In the genomic region with DNA sequence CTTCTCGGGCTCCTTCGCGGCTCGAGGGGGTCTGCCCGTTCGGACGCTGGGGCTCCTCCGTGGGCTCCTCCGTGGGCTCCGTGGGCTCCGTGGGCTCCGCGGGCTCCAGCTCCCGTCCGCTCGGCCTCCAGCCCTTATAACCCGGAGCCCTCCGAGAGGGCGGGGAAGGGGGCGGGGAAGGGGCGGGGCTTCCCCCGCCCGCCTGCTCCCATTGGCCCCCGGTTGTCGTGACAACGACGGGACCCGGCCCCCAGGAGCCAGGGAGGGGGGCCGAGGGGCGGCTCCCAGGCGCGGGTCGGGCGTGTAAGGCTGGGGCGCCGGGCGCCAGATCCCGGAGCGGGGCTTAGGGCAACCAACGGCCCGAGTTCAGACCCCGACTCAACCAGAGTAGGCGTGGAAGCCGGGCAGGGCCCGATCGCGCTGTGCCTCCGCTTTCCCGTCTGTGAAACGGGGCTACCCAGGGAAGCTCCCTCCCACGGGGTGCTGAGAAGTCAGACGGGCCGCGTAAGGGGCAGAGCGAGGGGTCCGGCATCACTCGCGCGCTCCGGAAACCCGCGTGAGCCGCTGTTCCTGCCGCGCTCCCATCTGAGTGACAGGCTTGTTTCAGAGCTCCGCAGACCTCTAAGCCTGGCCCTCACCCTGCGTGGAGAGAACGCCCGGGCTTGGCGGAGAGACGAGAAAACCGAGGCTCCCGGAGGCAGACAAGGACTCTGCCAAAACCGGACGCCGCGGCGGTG, we compare ENCODE assay signal across 9 cellular contexts. TPM values are rescaled to one million over a fixed set of nuclear protein-coding genes. Genes with fewer than 3 reads are reported as not detected.
DNase-seq lines count a peak whose midpoint lies in the region; ATAC-seq and TF ChIP-seq lines count a peak whose summit lies in the region.
"Had no signal": no experiment of that assay in that cellular context is flagged by ENCODE, and none has a peak within 500 bp of the region (broad histone marks: within the 10 kb centered on the region; RNA-seq: fewer than 3 reads in every experiment).

Gene GFPT2, minus strand, starts transcription at position 111 of the 737 bp plus-strand sequence. CDS start 119 bp downstream, outside the sequence.

- peak; percentile 1 for DNase-seq in DMS153 (lab: John Stamatoyannopoulos, UW)
- no peak for DNase-seq in DMS153 treated with DMSO at 0.1 percent for 48 hours (lab: John Stamatoyannopoulos, UW; ENCODE audit: unreplicated experiment)
- no peak for DNase-seq in Panc1 (ENCODE audit: low read depth, low spot score)
- peak; percentile 67 for DNase-seq in activated T-helper 9 cell treated with anti-CD3 and anti-CD28 coated beads, Interleukin-2, amount 50 U/mL, for 16 hours (ENCODE audit: low read depth)
- DNase-seq in fibroblast of pulmonary artery (ENCODE audit: low read depth) = peak; percentile 80
- DNase-seq in naive thymus-derived CD8-positive, alpha-beta T cell = peak; percentile 63 to 88 (median 73)
- DNase-seq in stimulated activated effector memory CD8-positive, alpha-beta T cell treated with anti-CD3 and anti-CD28 coated beads, Interleukin-12 subunit alpha, Interleukin-12 subunit beta, amount 100 ng/mL, for 72 hours (ENCODE audit: low spot score in 2 of 2) = peak; percentile 70 to 87

- BruUV-seq in Panc1 (replicated peaks; lab: Mats Ljungman, UMichigan) = no TSS peak

- no peaks in the 10 kb centered on the region for H3K9me3 Mint-ChIP-seq in naive thymus-derived CD8-positive, alpha-beta T cell
- no peaks in the 10 kb centered on the region for H3K9me3 Mint-ChIP-seq in stimulated activated effector memory CD8-positive, alpha-beta T cell treated with anti-CD3 and anti-CD28 coated beads, Interleukin-12 subunit alpha, Interleukin-12 subunit beta, amount 100 ng/mL, for 72 hours

- H3K4me3 ChIP-seq in Panc1 (ENCODE audit: low read depth in 2 of 2, low read length in 2 of 2) (peak within 1 kb of the TSS; percentile 59 to 76), fibroblast of pulmonary artery (replicated peaks; ENCODE audit: low read depth, low read length) (peak within 1 kb of the TSS; percentile 76)

- H3K9me3 ChIP-seq in Panc1 (ENCODE audit: control insufficient read depth, insufficient read depth, low read depth, low read length) = no peaks in the 10 kb centered on the region

- in situ Hi-C loops in Panc1 (cut with HindIII; ENCODE audit: low pct_unique_long_range_greater_than_20kb, low sequenced_read_pairs) = no loop called here

- H3K27ac ChIP-seq in Panc1 (ENCODE audit: low read length) = no peak within 1 kb of the TSS
- H3K27ac ChIP-seq: 22Rv1 had no signal

- ATAC-seq in HG03159 (IDR thresholded peaks at IDR 0.05; ENCODE audit: unreplicated experiment) (peak; percentile 78), Panc1 (peak; percentile 93)
- ATAC-seq in naive thymus-derived CD8-positive, alpha-beta T cell = peak; percentile 85 to 87
- peak; percentile 90 for ATAC-seq in stimulated activated effector memory CD8-positive, alpha-beta T cell treated with anti-CD3 and anti-CD28 coated beads, Interleukin-12 subunit alpha, Interleukin-12 subunit beta, amount 100 ng/mL, for 72 hours

- no peaks in the 10 kb centered on the region for H3K36me3 ChIP-seq in Panc1 (ENCODE audit: control insufficient read depth, insufficient read depth, low read length)

- intact Hi-C loops in Panc1 (cut with micrococcal nuclease; ENCODE audit: unreplicated experiment) = no loop called here

- CTCF ChIA-PET in Panc1 (lab: Charles Lee) = interaction anchor here (0.6 kb wide), 1 partner anchor 60 kb away, joined by 4 read pairs; no protein-coding TSS in a partner anchor

- no peaks in the 10 kb centered on the region for H3K36me3 Mint-ChIP-seq in naive thymus-derived CD8-positive, alpha-beta T cell
- H3K36me3 Mint-ChIP-seq in stimulated activated effector memory CD8-positive, alpha-beta T cell treated with anti-CD3 and anti-CD28 coated beads, Interleukin-12 subunit alpha, Interleukin-12 subunit beta, amount 100 ng/mL, for 72 hours = no peaks in the 10 kb centered on the region

- POLR2A ChIA-PET in Panc1 (lab: Charles Lee) = no interaction called here
- POLR2A ChIA-PET in naive thymus-derived CD8-positive, alpha-beta T cell (lab: Charles Lee) = no interaction called here

- peaks cover 5% of the 10 kb centered on the region; the same call in 1 of the 2 replicates for H3K27me3 ChIP-seq in Panc1 (ENCODE audit: control insufficient read depth, insufficient read depth, low read length)

- peaks cover 13 to 56% (median 37%) of the 10 kb centered on the region in 5 donors for H3K27me3 Mint-ChIP-seq in naive thymus-derived CD8-positive, alpha-beta T cell

- TF ChIP-seq CTCF in Panc1 (IDR thresholded peaks at IDR 0.05) = no peak
- no peak for TF ChIP-seq CTCF in fibroblast of pulmonary artery (IDR thresholded peaks at IDR 0.05; ENCODE audit: low read length, missing control alignments)

- H3K4me1 ChIP-seq in Panc1 (ENCODE audit: control insufficient read depth, insufficient read depth, low read length) = no peaks in the 10 kb centered on the region

- H3K4me3 Mint-ChIP-seq in naive thymus-derived CD8-positive, alpha-beta T cell = peak within 1 kb of the TSS; percentile 68 to 85 (median 78)
- peak within 1 kb of the TSS; percentile 72 for H3K4me3 Mint-ChIP-seq in stimulated activated effector memory CD8-positive, alpha-beta T cell treated with anti-CD3 and anti-CD28 coated beads, Interleukin-12 subunit alpha, Interleukin-12 subunit beta, amount 100 ng/mL, for 72 hours

- H3K4me1 Mint-ChIP-seq in naive thymus-derived CD8-positive, alpha-beta T cell = peaks cover 0 to 11% (median 8%) of the 10 kb centered on the region in 4 donors
- peaks cover 5% of the 10 kb centered on the region for H3K4me1 Mint-ChIP-seq in stimulated activated effector memory CD8-positive, alpha-beta T cell treated with anti-CD3 and anti-CD28 coated beads, Interleukin-12 subunit alpha, Interleukin-12 subunit beta, amount 100 ng/mL, for 72 hours

- peak within 1 kb of the TSS in 4 of 10 donors; percentile 4 to 43 (median 15) for H3K27ac Mint-ChIP-seq in naive thymus-derived CD8-positive, alpha-beta T cell
- no peak within 1 kb of the TSS for H3K27ac Mint-ChIP-seq in stimulated activated effector memory CD8-positive, alpha-beta T cell treated with anti-CD3 and anti-CD28 coated beads, Interleukin-12 subunit alpha, Interleukin-12 subunit beta, amount 100 ng/mL, for 72 hours

RNA-seq across cellular contexts. Expression of gene GFPT2, which starts in this region (rescaled TPM):
- total RNA-seq in Panc1 (2021; ENCODE audit: unreplicated experiment) = 2.1 TPM
- polyA plus RNA-seq in Panc1 (2012; ENCODE audit: insufficient read length) = 1.3 TPM
- 1 to 10 TPM in 1 of 2 experiments, under 1 TPM in 1; 0.52 to 2.9 TPM for total RNA-seq in naive thymus-derived CD8-positive, alpha-beta T cell
- 1 to 10 TPM in 1 of 3 donors, not detected in 2; 2.0 TPM for polyA plus RNA-seq in naive thymus-derived CD8-positive, alpha-beta T cell

Comparison
In these comparisons a context has a peak if more than half of its experiments do, and no peak if none do; other contexts are left out.
1. DNase-seq: peak in DMS153 (single experiment), activated T-helper 9 cell treated with anti-CD3 and anti-CD28 coated beads, Interleukin-2, amount 50 U/mL, for 16 hours (single experiment), fibroblast of pulmonary artery (single experiment), naive thymus-derived CD8-positive, alpha-beta T cell (10 of 10) and stimulated activated effector memory CD8-positive, alpha-beta T cell treated with anti-CD3 and anti-CD28 coated beads, Interleukin-12 subunit alpha, Interleukin-12 subunit beta, amount 100 ng/mL, for 72 hours (2 of 2); none in DMS153 treated with DMSO at 0.1 percent for 48 hours (single experiment) and Panc1 (single experiment).
2. Peak in every context shown above with its lines, with median percentiles within 50 percentile points of each other: ATAC-seq.